8 cellular contexts compared by ENCODE assay signal in genomic region chr1:155209373-155209721, GRCh38. TPM values are rescaled to one million over a fixed set of nuclear protein-coding genes. Genes with fewer than 3 reads are reported as not detected.
DNase-seq lines count a peak whose midpoint lies in the region; ATAC-seq and TF ChIP-seq lines count a peak whose summit lies in the region.

No MANE protein-coding gene starts in this region.

- TF ChIP-seq POLR2A in GM18505 (IDR thresholded peaks at IDR 0.05; ENCODE audit: borderline replicate concordance, extremely low read depth, insufficient read depth, insufficient read length): no peak

- H3K9me3 ChIP-seq in ES-I3 (ENCODE audit: control insufficient read depth, insufficient read depth, low read length): no peaks in the 10 kb centered on the region
- no peaks in the 10 kb centered on the region for H3K9me3 ChIP-seq in SJCRH30 (replicated peaks)
- no peaks in the 10 kb centered on the region for H3K9me3 ChIP-seq in esophagus (ENCODE audit: control insufficient read depth in 2 of 2, insufficient read depth in 1 of 2, low read depth in 1 of 2, low read length in 1 of 2)

- H3K36me3 ChIP-seq in ES-I3 (ENCODE audit: insufficient read depth, low read length) (no peaks in the 10 kb centered on the region; the same call in 1 of the 2 replicates), SJCRH30 (no peaks in the 10 kb centered on the region), esophagus (ENCODE audit: control insufficient read depth in 2 of 2, insufficient read depth in 2 of 2, low read length in 1 of 2) (peaks cover 0 to 2% of the 10 kb centered on the region in 2 donors)

- H3K4me3 Mint-ChIP-seq in progenitor cell of endocrine pancreas (ENCODE audit: low read depth): peak overlapping the region; percentile 90

- H3K27me3 Mint-ChIP-seq in progenitor cell of endocrine pancreas: no peaks in the 10 kb centered on the region

- DNase-seq in SJCRH30 (peak in 1 of 2 experiments; percentile 22), progenitor cell of endocrine pancreas (ENCODE audit: low spot score, unreplicated experiment) (no peak), Kasumi-1 (lab: John Stamatoyannopoulos, UW) (no peak)
- no peak for DNase-seq in stimulated activated CD4-positive, alpha-beta T cell treated with anti-CD3 and anti-CD28 coated beads, Interleukin-4, amount 100 ng/mL, for 4 hours
- no peak for DNase-seq in activated CD8-positive, alpha-beta memory T cell treated with anti-CD3 and anti-CD28 coated beads for 24 hours

- no peak for ATAC-seq in GM18505 (IDR thresholded peaks at IDR 0.05; ENCODE audit: unreplicated experiment)

- H3K4me1 ChIP-seq in ES-I3 (ENCODE audit: insufficient read depth, low read length): 0 out of 2 replicates have a peak, but pooled peaks cover 5% of the 10 kb centered on the region
- H3K4me1 ChIP-seq in SJCRH30: no peaks in the 10 kb centered on the region; the same call in none of the 2 replicates
- no peaks in the 10 kb centered on the region for H3K4me1 ChIP-seq in esophagus (ENCODE audit: control insufficient read depth in 2 of 2, insufficient read depth in 2 of 2, low read length in 1 of 2)

- no peaks in the 10 kb centered on the region for H3K36me3 Mint-ChIP-seq in progenitor cell of endocrine pancreas (ENCODE audit: insufficient read depth)

- H3K27ac ChIP-seq in SJCRH30: peak overlapping the region; percentile 85
- peak overlapping the region; percentile 94 to 95 for H3K27ac ChIP-seq in esophagus (ENCODE audit: low read depth in 2 of 2, low read length in 1 of 2)

- H3K4me3 ChIP-seq in SJCRH30 (peak overlapping the region; percentile 82), esophagus (ENCODE audit: low read depth in 1 of 2, low read length in 2 of 2) (peak overlapping the region; percentile 67 to 70)

- WGBS in esophagus, 2 donors: 5 to 6% methylated on average over 9 of the region's 9 CpGs

- H3K27me3 ChIP-seq in SJCRH30 (no peaks in the 10 kb centered on the region), esophagus (ENCODE audit: control insufficient read depth in 1 of 2, insufficient read depth in 2 of 2, low read length in 2 of 2) (no peaks in the 10 kb centered on the region)

- peak overlapping the region; percentile 59 for H3K9ac ChIP-seq in ES-I3 (ENCODE audit: low read depth, low read length)

- peaks cover 19% of the 10 kb centered on the region for H3K4me1 Mint-ChIP-seq in progenitor cell of endocrine pancreas (ENCODE audit: low read depth)

- no peak for TF ChIP-seq CTCF in progenitor cell of endocrine pancreas (IDR thresholded peaks at IDR 0.05; ENCODE audit: unreplicated experiment)

- H3K9me3 Mint-ChIP-seq in progenitor cell of endocrine pancreas (ENCODE audit: low read depth): no peaks in the 10 kb centered on the region

- H3K27ac Mint-ChIP-seq in progenitor cell of endocrine pancreas: peak overlapping the region; percentile 97

RNA-seq across cellular contexts. Expression of gene MTX1, which starts 0.9 kb away (rescaled TPM):
- total RNA-seq in SJCRH30 (2014; rRNA removed; shearing (Covaris generic)): 25.2 and 31.7 TPM in 2 replicates
- polyA plus RNA-seq in esophagus: 10 to 100 TPM; 43.6 to 51.4 TPM
- total RNA-seq in progenitor cell of endocrine pancreas: 38.1 and 38.7 TPM in 2 replicates

RNA-seq across cellular contexts. Expression of gene THBS3, which starts 1.6 kb away (rescaled TPM):
- 4.1 and 4.5 TPM in 2 replicates for total RNA-seq in SJCRH30 (2014; rRNA removed; shearing (Covaris generic))
- polyA plus RNA-seq in esophagus: 10 to 100 TPM; 12.9 to 41.5 TPM
- 46.0 and 52.2 TPM in 2 replicates for total RNA-seq in progenitor cell of endocrine pancreas

RNA-seq across cellular contexts. Expression of gene TRIM46, which starts 35.7 kb away (rescaled TPM):
- 0.79 and 1.0 TPM in 2 replicates for total RNA-seq in SJCRH30 (2014; rRNA removed; shearing (Covaris generic))
- polyA plus RNA-seq in esophagus: under 1 TPM; 0.19 to 0.47 TPM
- 21.1 and 25.7 TPM in 2 replicates for total RNA-seq in progenitor cell of endocrine pancreas

RNA-seq across cellular contexts. Expression of gene KRTCAP2, which starts 36.2 kb away (rescaled TPM):
- 84.2 and 90.9 TPM in 2 replicates for total RNA-seq in SJCRH30 (2014; rRNA removed; shearing (Covaris generic))
- 100 to 1,000 TPM; 161 to 260 TPM for polyA plus RNA-seq in esophagus
- 146 and 149 TPM in 2 replicates for total RNA-seq in progenitor cell of endocrine pancreas

RNA-seq across cellular contexts. Expression of gene ENTREP3, which starts 45.9 kb away (rescaled TPM):
- total RNA-seq in SJCRH30 (2014; rRNA removed; shearing (Covaris generic)): 12.1 and 12.7 TPM in 2 replicates
- polyA plus RNA-seq in esophagus: 10 to 100 TPM; 12.7 to 13.6 TPM
- total RNA-seq in progenitor cell of endocrine pancreas: 58.4 and 59.0 TPM in 2 replicates

Comparison
In these comparisons a context has a peak if more than half of its experiments do, and no peak if none do; other contexts are left out.
1. RNA of gene TRIM46, which starts 35.7 kb away (total RNA-seq): 21.1 to 25.7 TPM in progenitor cell of endocrine pancreas; 0.79 to 1.0 TPM in SJCRH30; every median in the first group is over 10 times any median in the second.